ENCODE assay signal across 9 cellular contexts in genomic region chr17:55734128-55734781, GRCh38. TPM values are rescaled to one million over a fixed set of nuclear protein-coding genes. Genes with fewer than 3 reads are reported as not detected.
DNase-seq lines count a peak whose midpoint lies in the region; ATAC-seq and TF ChIP-seq lines count a peak whose summit lies in the region.
"Had no signal": no experiment of that assay in that cellular context is flagged by ENCODE, and none has a peak within 500 bp of the region (broad histone marks: within the 10 kb centered on the region; RNA-seq: fewer than 3 reads in every experiment).

No MANE protein-coding gene starts in this region.

- H3K27ac ChIP-seq in cardiac muscle cell (no peak overlapping the region), heart left ventricle (peak overlapping the region in 3 of 12 donors; percentile 5 to 81 (median 16)), cingulate gyrus (ENCODE audit: low read depth, low read length) (peak overlapping the region; percentile 23), stomach smooth muscle (ENCODE audit: low read length) (peak overlapping the region; percentile 2)

- no peak for TF ChIP-seq POLR2A in heart left ventricle (IDR thresholded peaks at IDR 0.05)

- TF ChIP-seq CTCF in cardiac muscle cell (IDR thresholded peaks at IDR 0.05; ENCODE audit: low read depth, low read length) (no peak), heart left ventricle (IDR thresholded peaks at IDR 0.05) (no peak), omental fat pad (IDR thresholded peaks at IDR 0.05) (no peak)

- DNase-seq in cardiac muscle cell (ENCODE audit: low read depth in 1 of 2, low spot score in 1 of 2) = peak; percentile 24 to 45
- no peak for DNase-seq in heart left ventricle
- DNase-seq in cerebellum (ENCODE audit: low spot score) = no peak
- DNase-seq in omental fat pad (ENCODE audit: low spot score) = no peak
- no peak for DNase-seq in NCI-H1930 (lab: John Stamatoyannopoulos, UW)
- DNase-seq: activated gamma-delta T cell had no signal

- no peak overlapping the region for H3K4me3 ChIP-seq in cardiac muscle cell
- H3K4me3 ChIP-seq in heart left ventricle = no peak overlapping the region
- no peak overlapping the region for H3K4me3 ChIP-seq in stomach smooth muscle (ENCODE audit: low read length in 2 of 2)

- no peaks in the 10 kb centered on the region for H3K36me3 ChIP-seq in cardiac muscle cell
- H3K36me3 ChIP-seq in heart left ventricle = no peaks in the 10 kb centered on the region
- H3K36me3 ChIP-seq in stomach smooth muscle (ENCODE audit: control insufficient read depth in 2 of 2, insufficient read depth in 2 of 2, low read length in 2 of 2) = no peaks in the 10 kb centered on the region

- WGBS in heart left ventricle, 4 donors = 62 to 68% (median 67%) methylated on average over 4 of the region's 4 CpGs

- H3K4me1 ChIP-seq in cardiac muscle cell (ENCODE audit: low read depth) (peaks cover 38% of the 10 kb centered on the region), heart left ventricle (peaks cover 0 to 38% (median 23%) of the 10 kb centered on the region in 12 donors), stomach smooth muscle (ENCODE audit: control insufficient read depth, insufficient read depth, low read length) (peaks cover 34% of the 10 kb centered on the region)

- H3K27me3 ChIP-seq in cardiac muscle cell = no peaks in the 10 kb centered on the region
- no peaks in the 10 kb centered on the region for H3K27me3 ChIP-seq in heart left ventricle
- H3K27me3 ChIP-seq in stomach smooth muscle (ENCODE audit: control insufficient read depth in 1 of 2, insufficient read depth in 2 of 2, low read length in 2 of 2) = no peaks in the 10 kb centered on the region

- intact Hi-C loops in heart left ventricle (cut with DNase I) = no loop called here

- H3K9ac ChIP-seq in stomach smooth muscle (ENCODE audit: low read length in 2 of 2) = peak overlapping the region in 1 of 2 donors; percentile 16

- H3K9me3 ChIP-seq in cardiac muscle cell (ENCODE audit: low read depth) (no peaks in the 10 kb centered on the region), heart left ventricle (no peaks in the 10 kb centered on the region), stomach smooth muscle (ENCODE audit: control insufficient read depth in 2 of 2, low read length in 2 of 2) (no peaks in the 10 kb centered on the region)

- ATAC-seq in heart left ventricle (no peak), HG03442 (IDR thresholded peaks at IDR 0.05; ENCODE audit: unreplicated experiment) (peak; percentile 55), omental fat pad (ENCODE audit: low FRiP score) (no peak)

RNA-seq across cellular contexts. Expression of gene TMEM100, which starts 11.6 kb away (rescaled TPM):
- total RNA-seq in cardiac muscle cell (0.39 and 0.85 TPM in 2 replicates), heart left ventricle (1 to 10 TPM; 2.3 to 9.3 (median 6.0) TPM), cerebellum (11.0 TPM), omental fat pad (100 to 1,000 TPM in 1 of 4 donors, 10 to 100 TPM in 3; 15.1 to 127 (median 43.6) TPM)
- polyA plus RNA-seq in cardiac muscle cell (1.2 TPM in 1 of 2 replicates, not detected in the other), heart left ventricle (1 to 10 TPM; 4.1 to 5.3 TPM)

RNA-seq across cellular contexts. Expression of gene PCTP, which starts 16.6 kb away (rescaled TPM):
- total RNA-seq in cardiac muscle cell (20.9 and 28.5 TPM in 2 replicates), heart left ventricle (10 to 100 TPM; 14.8 to 22.6 (median 18.6) TPM), cerebellum (9.1 TPM), omental fat pad (10 to 100 TPM; 16.0 to 41.9 (median 25.0) TPM)
- polyA plus RNA-seq in cardiac muscle cell (23.4 and 29.1 TPM in 2 replicates), heart left ventricle (10 to 100 TPM; 11.8 to 21.1 TPM)

Comparison
In these comparisons a context has a peak if more than half of its experiments do, and no peak if none do; other contexts are left out.
1. DNase-seq: peak in cardiac muscle cell (2 of 2); none in heart left ventricle (0 of 5), cerebellum (single experiment), omental fat pad (single experiment) and NCI-H1930 (0 of 2).